In genomic region chr2:127913808-127914457, GRCh38 we compare ENCODE assay signal across 17 cellular contexts.
"Had no signal": no experiment of that assay in that cellular context is flagged by ENCODE, and none has a peak within 500 bp of the region (broad histone marks: within the 10 kb centered on the region; RNA-seq: fewer than 3 reads in every experiment).

No MANE protein-coding gene starts in this region.

- H3K9me3 ChIP-seq: ascending aorta, thyroid gland, uterus had no signal

- H3K27ac Mint-ChIP-seq: activated B cell treated with CpG ODN at 0.5 μM for 24 hours; activated CD8-positive, alpha-beta T cell treated with anti-CD3 and anti-CD28 coated beads, Interleukin-2, amount 10 ng/mL, durations not matched to agents 7 days and 5 days; activated T-cell treated with anti-CD3 and anti-CD28 coated beads, Interleukin-2, amount 50 U/mL, for 72 hours; endodermal cell; stimulated activated effector memory CD8-positive, alpha-beta T cell treated with anti-CD3 and anti-CD28 coated beads, Interleukin-12 subunit alpha, Interleukin-12 subunit beta, amount 100 ng/mL, for 72 hours; T-helper 2 cell treated with Interferon-gamma antibody and Interleukin-4, amounts not matched to agents 5 μg/mL and 100 μg/mL, for 36 hours had no signal

- H3K9me3 Mint-ChIP-seq: naive B cell; stimulated activated effector memory CD8-positive, alpha-beta T cell treated with anti-CD3 and anti-CD28 coated beads, Interleukin-12 subunit alpha, Interleukin-12 subunit beta, amount 100 ng/mL, for 72 hours; T-helper 2 cell treated with Interferon-gamma antibody and Interleukin-4, amounts not matched to agents 5 μg/mL and 100 μg/mL, for 36 hours had no signal

- H3K36me3 ChIP-seq: ascending aorta, thyroid gland, uterus had no signal

- H3K4me3 Mint-ChIP-seq: activated B cell treated with CpG ODN at 0.5 μM for 24 hours; activated CD8-positive, alpha-beta T cell treated with anti-CD3 and anti-CD28 coated beads, Interleukin-2, amount 10 ng/mL, durations not matched to agents 7 days and 5 days; activated T-cell treated with anti-CD3 and anti-CD28 coated beads, Interleukin-2, amount 50 U/mL, for 72 hours; endodermal cell; stimulated activated effector memory CD8-positive, alpha-beta T cell treated with anti-CD3 and anti-CD28 coated beads, Interleukin-12 subunit alpha, Interleukin-12 subunit beta, amount 100 ng/mL, for 72 hours; T-helper 2 cell treated with Interferon-gamma antibody and Interleukin-4, amounts not matched to agents 5 μg/mL and 100 μg/mL, for 36 hours had no signal

- H3K36me3 Mint-ChIP-seq: naive B cell; stimulated activated effector memory CD8-positive, alpha-beta T cell treated with anti-CD3 and anti-CD28 coated beads, Interleukin-12 subunit alpha, Interleukin-12 subunit beta, amount 100 ng/mL, for 72 hours had no signal

- ATAC-seq: activated CD8-positive, alpha-beta T cell treated with anti-CD3 and anti-CD28 coated beads, Interleukin-2, amount 10 ng/mL, durations not matched to agents 7 days and 5 days; activated T-cell treated with anti-CD3 and anti-CD28 coated beads, Interleukin-2, amount 50 U/mL, for 72 hours; stimulated activated effector memory CD8-positive, alpha-beta T cell treated with anti-CD3 and anti-CD28 coated beads, Interleukin-12 subunit alpha, Interleukin-12 subunit beta, amount 100 ng/mL, for 72 hours had no signal

- H3K4me1 ChIP-seq: ascending aorta, thyroid gland, uterus had no signal

- DNase-seq: activated B cell treated with CpG ODN at 0.5 μM for 24 hours; activated CD4-positive, alpha-beta T cell treated with anti-CD3 and anti-CD28 coated beads for 48 hours; activated CD8-positive, alpha-beta memory T cell treated with anti-CD3 and anti-CD28 coated beads, Interleukin-2, amount 50 U/mL, for 48 hours; activated CD8-positive, alpha-beta T cell treated with anti-CD3 and anti-CD28 coated beads, Interleukin-2, amount 10 ng/mL, durations not matched to agents 7 days and 5 days; activated naive CD4-positive, alpha-beta T cell treated with Interleukin-2 at 50 U/mL for 16 hours; activated T-cell treated with anti-CD3 and anti-CD28 coated beads, Interleukin-2, amount 50 U/mL, for 72 hours; dorsolateral prefrontal cortex; endodermal cell; naive B cell; stimulated activated CD4-positive, alpha-beta T cell treated with anti-CD3 and anti-CD28 coated beads, Interleukin-12 subunit alpha, Interleukin-12 subunit beta, amount 100 ng/mL, for 4 hours; stimulated activated CD4-positive, alpha-beta T cell treated with anti-CD3 and anti-CD28 coated beads, Interleukin-2, amount 100 ng/mL, for 24 hours; thyroid gland; uterus had no signal

- H3K4me3 ChIP-seq: ascending aorta, dorsolateral prefrontal cortex, lung, thyroid gland, uterus had no signal

- H3K4me1 Mint-ChIP-seq: activated B cell treated with CpG ODN at 0.5 μM for 24 hours; endodermal cell; stimulated activated effector memory CD8-positive, alpha-beta T cell treated with anti-CD3 and anti-CD28 coated beads, Interleukin-12 subunit alpha, Interleukin-12 subunit beta, amount 100 ng/mL, for 72 hours had no signal
